18 cellular contexts compared by ENCODE assay signal in genomic region chr2:143968360-143968759, GRCh38.
DNase-seq lines count a peak whose midpoint lies in the region; ATAC-seq and TF ChIP-seq lines count a peak whose summit lies in the region.
"Had no signal": no experiment of that assay in that cellular context is flagged by ENCODE, and none has a peak within 500 bp of the region (broad histone marks: within the 10 kb centered on the region; RNA-seq: fewer than 3 reads in every experiment).

No MANE protein-coding gene starts in this region.

- POLR2A ChIA-PET in activated CD4-positive, alpha-beta T cell treated with anti-CD3 and anti-CD28 coated beads for 36 hours (lab: Charles Lee): no interaction called here

- H3K36me3 ChIP-seq in mesendoderm (ENCODE audit: control insufficient read depth, insufficient read depth, low read length): no peaks in the 10 kb centered on the region

- H3K9me3 Mint-ChIP-seq in activated CD4-positive, alpha-beta T cell treated with anti-CD3 and anti-CD28 coated beads for 36 hours (ENCODE audit: low read depth): no peaks in the 10 kb centered on the region
- H3K9me3 Mint-ChIP-seq in stimulated activated naive CD8-positive, alpha-beta T cell treated with anti-CD3 and anti-CD28 coated beads, Interleukin-15, Interleukin-2, amounts not matched to agents 100 ng/mL and 50 ng/mL, for 24 hours: no peaks in the 10 kb centered on the region
- H3K9me3 Mint-ChIP-seq: CD8-positive, alpha-beta T cell; HFFc6 had no signal

- H3K27ac ChIP-seq in mesendoderm (ENCODE audit: low read depth, low read length): no peak overlapping the region
- H3K27ac ChIP-seq: 22Rv1 had no signal

- no peak overlapping the region for H3K4me2 ChIP-seq in mesendoderm (ENCODE audit: low read length)

- peak overlapping the region; percentile 35 for H2BK120ac ChIP-seq in mesendoderm (ENCODE audit: low read depth, low read length)

- no peak overlapping the region for H3K27ac Mint-ChIP-seq in activated CD4-positive, alpha-beta T cell treated with anti-CD3 and anti-CD28 coated beads for 36 hours
- peak overlapping the region; percentile 22 for H3K27ac Mint-ChIP-seq in stimulated activated naive CD8-positive, alpha-beta T cell treated with anti-CD3 and anti-CD28 coated beads, Interleukin-15, Interleukin-2, amounts not matched to agents 100 ng/mL and 50 ng/mL, for 24 hours
- H3K27ac Mint-ChIP-seq: CD14-positive monocyte; CD8-positive, alpha-beta T cell; HFFc6 had no signal

- ATAC-seq in activated CD4-positive, alpha-beta T cell treated with anti-CD3 and anti-CD28 coated beads for 36 hours: peak; percentile 23
- no peak for ATAC-seq in HG02870 (IDR thresholded peaks at IDR 0.05; ENCODE audit: unreplicated experiment)
- ATAC-seq: CD8-positive, alpha-beta T cell had no signal

- no peaks in the 10 kb centered on the region for H3K4me1 ChIP-seq in mesendoderm (ENCODE audit: control insufficient read depth, low read depth, low read length)

- H3K36me3 Mint-ChIP-seq in activated CD4-positive, alpha-beta T cell treated with anti-CD3 and anti-CD28 coated beads for 36 hours (ENCODE audit: low read depth): no peaks in the 10 kb centered on the region
- H3K36me3 Mint-ChIP-seq in stimulated activated naive CD8-positive, alpha-beta T cell treated with anti-CD3 and anti-CD28 coated beads, Interleukin-15, Interleukin-2, amounts not matched to agents 100 ng/mL and 50 ng/mL, for 24 hours (ENCODE audit: low read depth): peaks cover 12% of the 10 kb centered on the region
- H3K36me3 Mint-ChIP-seq: CD14-positive monocyte had no signal

- H2BK15ac ChIP-seq in mesendoderm (replicated peaks; ENCODE audit: low read depth): no peak overlapping the region

- H3K4ac ChIP-seq in mesendoderm (ENCODE audit: low read depth, low read length): no peak overlapping the region

- WGBS in mesendoderm (ENCODE audit: extremely low coverage, insufficient coverage, low lambda C conversion rate): no CpG with 5 or more reads among the region's 4 CpGs

- H2AK5ac ChIP-seq in mesendoderm (ENCODE audit: low read length): no peak overlapping the region

- H3K9ac ChIP-seq in mesendoderm (ENCODE audit: low read length): no peak overlapping the region

- H3K79me1 ChIP-seq in mesendoderm (ENCODE audit: low read length): no peaks in the 10 kb centered on the region

- H3K23ac ChIP-seq in mesendoderm (ENCODE audit: low read length): no peak overlapping the region

- CTCF ChIA-PET in activated CD4-positive, alpha-beta T cell treated with anti-CD3 and anti-CD28 coated beads for 36 hours (lab: Charles Lee): interaction anchor here (1.7 kb wide), 1 partner anchor 15 kb away, joined by 3 read pairs; no protein-coding TSS in a partner anchor

- no peak overlapping the region for H3K4me3 ChIP-seq in GM12865 (ENCODE audit: low read depth, low read length)
- H3K4me3 ChIP-seq in mesendoderm (ENCODE audit: low read length): no peak overlapping the region

- H3K56ac ChIP-seq in mesendoderm (ENCODE audit: low read length): no peak overlapping the region

- no peak overlapping the region for H2BK5ac ChIP-seq in mesendoderm (ENCODE audit: low read length)

- H3K18ac ChIP-seq in mesendoderm (ENCODE audit: low read length): no peak overlapping the region

- H4K5ac ChIP-seq in mesendoderm (ENCODE audit: low read length): no peak overlapping the region

- no peak for TF ChIP-seq CTCF in GM12865 (IDR thresholded peaks at IDR 0.05; ENCODE audit: insufficient read depth, low read depth, low read length, missing control alignments)

- no peak for DNase-seq in activated CD4-positive, alpha-beta T cell treated with anti-CD3 and anti-CD28 coated beads for 36 hours
- DNase-seq in activated CD4-positive, alpha-beta T cell treated with anti-CD3 and anti-CD28 coated beads for 48 hours: no peak
- peak; percentile 3 for DNase-seq in GM12865 (ENCODE audit: low read depth)
- DNase-seq in mesendoderm: no peak
- no peak for DNase-seq in T1000 (lab: John Stamatoyannopoulos, UW)
- DNase-seq in NCI-H1417 treated with DMSO at 0.1 percent for 48 hours (lab: John Stamatoyannopoulos, UW): no peak
- DNase-seq: CD8-positive, alpha-beta T cell; COR-L47; DMS153; DMS79 treated with DMSO at 0.1 percent for 48 hours; EL; HCEC 1CT; HFFc6; IMR-90 had no signal

- no peak overlapping the region for H3K4me3 Mint-ChIP-seq in activated CD4-positive, alpha-beta T cell treated with anti-CD3 and anti-CD28 coated beads for 36 hours
- no peak overlapping the region for H3K4me3 Mint-ChIP-seq in stimulated activated naive CD8-positive, alpha-beta T cell treated with anti-CD3 and anti-CD28 coated beads, Interleukin-15, Interleukin-2, amounts not matched to agents 100 ng/mL and 50 ng/mL, for 24 hours
- H3K4me3 Mint-ChIP-seq: CD14-positive monocyte; CD8-positive, alpha-beta T cell; HFFc6 had no signal

- H4K8ac ChIP-seq in mesendoderm (ENCODE audit: low read depth, low read length): no peak overlapping the region

- no peaks in the 10 kb centered on the region for H3K27me3 ChIP-seq in mesendoderm (ENCODE audit: insufficient read depth, low read length, poor library complexity)

- intact Hi-C loops in activated CD4-positive, alpha-beta T cell treated with anti-CD3 and anti-CD28 coated beads for 36 hours (cut with DNase I, micrococcal nuclease): no loop called here

- H3K4me1 Mint-ChIP-seq in activated CD4-positive, alpha-beta T cell treated with anti-CD3 and anti-CD28 coated beads for 36 hours: peaks cover 4% of the 10 kb centered on the region
- no peaks in the 10 kb centered on the region for H3K4me1 Mint-ChIP-seq in stimulated activated naive CD8-positive, alpha-beta T cell treated with anti-CD3 and anti-CD28 coated beads, Interleukin-15, Interleukin-2, amounts not matched to agents 100 ng/mL and 50 ng/mL, for 24 hours (ENCODE audit: low read depth)
- H3K4me1 Mint-ChIP-seq: CD14-positive monocyte had no signal

- no peaks in the 10 kb centered on the region for H3K27me3 Mint-ChIP-seq in activated CD4-positive, alpha-beta T cell treated with anti-CD3 and anti-CD28 coated beads for 36 hours
- no peaks in the 10 kb centered on the region for H3K27me3 Mint-ChIP-seq in stimulated activated naive CD8-positive, alpha-beta T cell treated with anti-CD3 and anti-CD28 coated beads, Interleukin-15, Interleukin-2, amounts not matched to agents 100 ng/mL and 50 ng/mL, for 24 hours

- H3K79me2 ChIP-seq in mesendoderm (ENCODE audit: control insufficient read depth, insufficient read depth, low read length): no peaks in the 10 kb centered on the region
